ENCODE assay signal across 27 cellular contexts in genomic region chr11:87325490-87325872, GRCh38.
"Had no signal": no experiment of that assay in that cellular context is flagged by ENCODE, and none has a peak within 500 bp of the region (broad histone marks: within the 10 kb centered on the region; RNA-seq: fewer than 3 reads in every experiment).

No MANE protein-coding gene starts in this region.

- H3K27ac Mint-ChIP-seq: activated CD4-positive, alpha-beta memory T cell treated with anti-CD3 and anti-CD28 coated beads for 36 hours; activated CD4-positive, alpha-beta T cell treated with anti-CD3 and anti-CD28 coated beads, Interleukin-2, amount 10 ng/mL, durations not matched to agents 24 days and 14 days; activated naive CD4-positive, alpha-beta T cell treated with anti-CD3 and anti-CD28 coated beads, Interleukin-2, amount 10 ng/mL, durations not matched to agents 7 days and 5 days; activated naive CD8-positive, alpha-beta T cell treated with anti-CD3 and anti-CD28 coated beads, Interleukin-2, amount 10 ng/mL, durations not matched to agents 7 days and 5 days; activated T-helper 1 cell treated with anti-CD3 and anti-CD28 coated beads, Interleukin-12 subunit alpha, Interleukin-12 subunit beta, Interleukin-2, Interleukin-4 antibody, amounts not matched to agents 30 ng/mL and 10 ng/mL and 1 ng/mL, durations not matched to agents 14 hours and 24 hours and 36 hours; dendritic cell treated with granulocyte-macrophage colony-stimulating factor and Interleukin-4, amounts not matched to agents 40 ng/mL and 50 ng/mL, for 4 days; endodermal cell; progenitor cell of endocrine pancreas; T-helper 1 cell treated with Interleukin-12 subunit alpha and Interleukin-12 subunit beta and Interleukin-4 antibody, amounts not matched to agents 30 μg/mL and 1 μg/mL, for 36 hours had no signal

- H3K4me3 ChIP-seq: esophagus muscularis mucosa, left lung, lower lobe of right lung, ovary, right lobe of liver, testis, transverse colon, uterus had no signal

- H3K27me3 ChIP-seq: esophagus muscularis mucosa, left lung, ovary, right lobe of liver, testis, transverse colon, uterus had no signal

- ATAC-seq: lower lobe of right lung; right lobe of liver; stimulated activated naive CD8-positive, alpha-beta T cell treated with anti-CD3 and anti-CD28 coated beads, Interleukin-15, Interleukin-2, amounts not matched to agents 100 U/mL and 50 U/mL, for 24 hours had no signal

- DNase-seq: activated CD4-positive, alpha-beta memory T cell treated with anti-CD3 and anti-CD28 coated beads for 36 hours; activated CD4-positive, alpha-beta T cell treated with anti-CD3 and anti-CD28 coated beads, Interleukin-2, amount 10 ng/mL, durations not matched to agents 24 days and 14 days; activated CD4-positive, CD25-positive, alpha-beta regulatory T cell treated with anti-CD3 and anti-CD28 coated beads, Interleukin-2, amount 50 U/mL, for 72 hours; activated CD8-positive, alpha-beta memory T cell treated with anti-CD3 and anti-CD28 coated beads, Interleukin-2, amount 50 U/mL, for 4 hours; activated effector memory CD4-positive, alpha-beta T cell treated with anti-CD3 and anti-CD28 coated beads, Interleukin-2, amount 50 U/mL, for 16 hours; activated naive CD4-positive, alpha-beta T cell treated with anti-CD3 and anti-CD28 coated beads, Interleukin-2, amount 10 ng/mL, durations not matched to agents 7 days and 5 days; activated naive CD8-positive, alpha-beta T cell treated with anti-CD3 and anti-CD28 coated beads, Interleukin-2, amount 10 ng/mL, durations not matched to agents 7 days and 5 days; activated T-cell treated with anti-CD3 and anti-CD28 coated beads, Interleukin-2, amount 50 U/mL, for 1 hour; amniotic stem cell; caudate nucleus; endodermal cell; left lung; lower lobe of right lung; ovary; right lobe of liver; stimulated activated CD4-positive, alpha-beta T cell treated with anti-CD3 and anti-CD28 coated beads, Interleukin-2, amount 100 ng/mL, for 48 hours; stimulated activated naive CD8-positive, alpha-beta T cell treated with anti-CD3 and anti-CD28 coated beads, Interleukin-15, Interleukin-2, amounts not matched to agents 100 U/mL and 50 U/mL, for 24 hours; T-helper 9 cell; testis; transverse colon; uterus; WERI-Rb-1 had no signal

- H3K4me3 Mint-ChIP-seq: activated CD4-positive, alpha-beta memory T cell treated with anti-CD3 and anti-CD28 coated beads for 36 hours; activated CD4-positive, alpha-beta T cell treated with anti-CD3 and anti-CD28 coated beads, Interleukin-2, amount 10 ng/mL, durations not matched to agents 24 days and 14 days; activated naive CD4-positive, alpha-beta T cell treated with anti-CD3 and anti-CD28 coated beads, Interleukin-2, amount 10 ng/mL, durations not matched to agents 7 days and 5 days; activated naive CD8-positive, alpha-beta T cell treated with anti-CD3 and anti-CD28 coated beads, Interleukin-2, amount 10 ng/mL, durations not matched to agents 7 days and 5 days; activated T-helper 1 cell treated with anti-CD3 and anti-CD28 coated beads, Interleukin-12 subunit alpha, Interleukin-12 subunit beta, Interleukin-2, Interleukin-4 antibody, amounts not matched to agents 30 ng/mL and 10 ng/mL and 1 ng/mL, durations not matched to agents 14 hours and 24 hours and 36 hours; dendritic cell treated with granulocyte-macrophage colony-stimulating factor and Interleukin-4, amounts not matched to agents 40 ng/mL and 50 ng/mL, for 4 days; endodermal cell; T-helper 1 cell treated with Interleukin-12 subunit alpha and Interleukin-12 subunit beta and Interleukin-4 antibody, amounts not matched to agents 30 μg/mL and 1 μg/mL, for 36 hours had no signal

- H3K4me1 Mint-ChIP-seq: activated CD4-positive, alpha-beta T cell treated with anti-CD3 and anti-CD28 coated beads, Interleukin-2, amount 10 ng/mL, durations not matched to agents 24 days and 14 days; activated naive CD4-positive, alpha-beta T cell treated with anti-CD3 and anti-CD28 coated beads, Interleukin-2, amount 10 ng/mL, durations not matched to agents 7 days and 5 days; activated naive CD8-positive, alpha-beta T cell treated with anti-CD3 and anti-CD28 coated beads, Interleukin-2, amount 10 ng/mL, durations not matched to agents 7 days and 5 days had no signal

- H3K9me3 Mint-ChIP-seq: activated CD4-positive, alpha-beta memory T cell treated with anti-CD3 and anti-CD28 coated beads for 36 hours; activated naive CD8-positive, alpha-beta T cell treated with anti-CD3 and anti-CD28 coated beads, Interleukin-2, amount 10 ng/mL, durations not matched to agents 7 days and 5 days; activated T-helper 1 cell treated with anti-CD3 and anti-CD28 coated beads, Interleukin-12 subunit alpha, Interleukin-12 subunit beta, Interleukin-2, Interleukin-4 antibody, amounts not matched to agents 30 ng/mL and 10 ng/mL and 1 ng/mL, durations not matched to agents 14 hours and 24 hours and 36 hours; dendritic cell treated with granulocyte-macrophage colony-stimulating factor and Interleukin-4, amounts not matched to agents 40 ng/mL and 50 ng/mL, for 4 days; endodermal cell; T-helper 1 cell treated with Interleukin-12 subunit alpha and Interleukin-12 subunit beta and Interleukin-4 antibody, amounts not matched to agents 30 μg/mL and 1 μg/mL, for 36 hours had no signal

- H3K9me3 ChIP-seq: esophagus muscularis mucosa, left lung, lower lobe of right lung, ovary, right lobe of liver, testis, transverse colon, uterus had no signal

- H3K4me1 ChIP-seq: left lung, right lobe of liver, transverse colon, uterus had no signal

- H3K36me3 ChIP-seq: ovary, uterus had no signal

- H3K27ac ChIP-seq: esophagus muscularis mucosa, left lung, lower lobe of right lung, ovary, right lobe of liver, testis, transverse colon, uterus, WERI-Rb-1 had no signal

- H3K27me3 Mint-ChIP-seq: activated CD4-positive, alpha-beta memory T cell treated with anti-CD3 and anti-CD28 coated beads for 36 hours; activated CD4-positive, alpha-beta T cell treated with anti-CD3 and anti-CD28 coated beads, Interleukin-2, amount 10 ng/mL, durations not matched to agents 24 days and 14 days; activated naive CD4-positive, alpha-beta T cell treated with anti-CD3 and anti-CD28 coated beads, Interleukin-2, amount 10 ng/mL, durations not matched to agents 7 days and 5 days; activated naive CD8-positive, alpha-beta T cell treated with anti-CD3 and anti-CD28 coated beads, Interleukin-2, amount 10 ng/mL, durations not matched to agents 7 days and 5 days; dendritic cell treated with granulocyte-macrophage colony-stimulating factor and Interleukin-4, amounts not matched to agents 40 ng/mL and 50 ng/mL, for 4 days; progenitor cell of endocrine pancreas had no signal
